Comparison of ENCODE assay signal across 8 cellular contexts in the genomic region with DNA sequence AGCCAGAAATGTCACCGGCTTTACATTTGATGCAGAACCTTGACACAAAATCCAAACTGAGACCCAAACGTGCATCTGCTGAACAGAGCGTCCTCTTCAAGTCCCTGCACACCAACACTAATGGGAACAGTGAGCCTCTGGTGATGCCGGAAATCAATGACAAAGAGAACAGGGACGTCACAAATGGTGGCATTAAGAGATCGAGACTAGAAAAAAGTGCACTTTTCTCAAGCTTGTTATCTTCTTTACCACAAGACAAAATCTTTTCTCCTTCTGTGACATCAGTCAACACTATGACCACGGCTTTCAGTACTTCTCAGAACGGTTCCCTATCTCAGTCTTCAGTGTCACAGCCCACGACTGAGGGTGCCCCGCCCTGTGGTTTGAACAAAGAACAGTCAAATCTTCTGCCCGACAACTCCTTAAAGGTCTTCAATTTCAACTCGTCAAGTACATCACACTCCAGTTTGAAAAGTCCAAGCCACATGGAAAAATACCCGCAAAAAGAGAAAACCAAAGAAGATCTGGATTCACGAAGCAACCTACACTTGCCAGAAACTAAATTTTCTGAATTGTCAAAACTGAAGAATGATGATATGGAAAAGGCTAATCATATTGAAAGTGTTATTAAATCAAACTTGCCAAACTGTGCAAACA.
DNase-seq lines count a peak whose midpoint lies in the region; ATAC-seq and TF ChIP-seq lines count a peak whose summit lies in the region.

No MANE protein-coding gene starts in this region.

- H3K4me1 ChIP-seq in Caco-2, result no peaks in the 10 kb centered on the region
- peaks cover 9% of the 10 kb centered on the region for H3K4me1 ChIP-seq in mucosa of descending colon (ENCODE audit: low read depth)
- H3K4me1 ChIP-seq in tibial artery, result no peaks in the 10 kb centered on the region
- no peaks in the 10 kb centered on the region for H3K4me1 ChIP-seq in aorta (ENCODE audit: control insufficient read depth in 1 of 2, insufficient read depth in 2 of 2, low read length in 2 of 2)

- TSS peak; percentile 12 for BruUV-seq in Caco-2 (replicated peaks; lab: Mats Ljungman, UMichigan)

- H3K27ac Mint-ChIP-seq in Caco-2 (ENCODE audit: unreplicated experiment), result no peak overlapping the region

- H3K36me3 ChIP-seq in Caco-2 (ENCODE audit: control insufficient read depth, insufficient read depth, low read length) (no peaks in the 10 kb centered on the region; the same call in 1 of the 2 replicates), mucosa of descending colon (ENCODE audit: low read depth) (no peaks in the 10 kb centered on the region), tibial artery (no peaks in the 10 kb centered on the region), aorta (ENCODE audit: control insufficient read depth in 1 of 2, insufficient read depth in 2 of 2, low read length in 1 of 2) (no peaks in the 10 kb centered on the region)

- intact Hi-C loops in Caco-2 (cut with micrococcal nuclease; ENCODE audit: unreplicated experiment), result no loop called here
- intact Hi-C loops in mucosa of descending colon (cut with DNase I, micrococcal nuclease), result no loop called here
- intact Hi-C loops in tibial artery (cut with DNase I; ENCODE audit: low total_unique reads), result no loop called here
- intact Hi-C loops in aorta (cut with DNase I), result no loop called here

- H3K4me3 Mint-ChIP-seq in Caco-2 (ENCODE audit: unreplicated experiment), result no peak overlapping the region

- DNase-seq in Caco-2 (no peak), NAMALWA (ENCODE audit: low spot score) (peak; percentile 77), activated T-cell treated with anti-CD3 and anti-CD28 coated beads for 4 hours (peak; percentile 61), mucosa of descending colon (peak in 2 of 3 donors; percentile 51 to 82), tibial artery (no peak), H4 (ENCODE audit: low spot score) (no peak), aorta (no peak)

- H3K36me3 Mint-ChIP-seq in Caco-2 (ENCODE audit: insufficient read depth, unreplicated experiment), result no peaks in the 10 kb centered on the region

- CTCF ChIA-PET in Caco-2 (lab: Charles Lee), result no interaction called here

- H3K9me3 Mint-ChIP-seq in Caco-2 (ENCODE audit: unreplicated experiment), result no peaks in the 10 kb centered on the region

- H3K9me3 ChIP-seq in Caco-2, result no peaks in the 10 kb centered on the region
- no peaks in the 10 kb centered on the region for H3K9me3 ChIP-seq in mucosa of descending colon
- no peaks in the 10 kb centered on the region for H3K9me3 ChIP-seq in tibial artery
- no peaks in the 10 kb centered on the region for H3K9me3 ChIP-seq in aorta (ENCODE audit: control insufficient read depth, low read length)

- H3K27me3 ChIP-seq in Caco-2 (replicated peaks; ENCODE audit: control insufficient read depth, insufficient read depth, low read length) (no peaks in the 10 kb centered on the region), tibial artery (no peaks in the 10 kb centered on the region), aorta (ENCODE audit: control insufficient read depth in 1 of 2, insufficient read depth in 2 of 2, low read length in 1 of 2) (no peaks in the 10 kb centered on the region)

- H3K4me3 ChIP-seq in Caco-2 (ENCODE audit: low read depth, low read length) (no peak overlapping the region), mucosa of descending colon (no peak overlapping the region), tibial artery (no peak overlapping the region), aorta (ENCODE audit: low read length in 2 of 2) (no peak overlapping the region)

- ATAC-seq in GM21717 (IDR thresholded peaks at IDR 0.05; ENCODE audit: unreplicated experiment), result peak; percentile 59
- peak; percentile 65 for ATAC-seq in mucosa of descending colon
- no peak for ATAC-seq in aorta (ENCODE audit: low FRiP score)

- TF ChIP-seq CTCF in Caco-2 (IDR thresholded peaks at IDR 0.05; ENCODE audit: insufficient read depth in 1 of 2, low read depth in 1 of 2, low read length in 1 of 2, severe bottlenecking in 1 of 2, unreplicated experiment in 1 of 2) (no peak), mucosa of descending colon (IDR thresholded peaks at IDR 0.05) (no peak), tibial artery (IDR thresholded peaks at IDR 0.05) (no peak)

- no peaks in the 10 kb centered on the region for H3K4me1 Mint-ChIP-seq in Caco-2 (ENCODE audit: low read depth, unreplicated experiment)

- POLR2A ChIA-PET in Caco-2 (lab: Charles Lee), result no interaction called here

- WGBS in aorta, 2 donors, result 81 to 82% methylated on average over 14 of the region's 14 CpGs

- no peaks in the 10 kb centered on the region for H3K27me3 Mint-ChIP-seq in Caco-2 (ENCODE audit: insufficient read depth, unreplicated experiment)

- H3K27ac ChIP-seq in tibial artery (no peak overlapping the region), aorta (ENCODE audit: low read depth in 1 of 2, low read length in 2 of 2) (no peak overlapping the region)

Comparison
In these comparisons a context has a peak if more than half of its experiments do, and no peak if none do; other contexts are left out.
1. DNase-seq: peak in NAMALWA (single experiment), activated T-cell treated with anti-CD3 and anti-CD28 coated beads for 4 hours (single experiment) and mucosa of descending colon (2 of 3); none in Caco-2 (0 of 2), tibial artery (0 of 2), H4 (single experiment) and aorta (0 of 2).